1 cellular context compared by ENCODE assay signal in the genomic region with DNA sequence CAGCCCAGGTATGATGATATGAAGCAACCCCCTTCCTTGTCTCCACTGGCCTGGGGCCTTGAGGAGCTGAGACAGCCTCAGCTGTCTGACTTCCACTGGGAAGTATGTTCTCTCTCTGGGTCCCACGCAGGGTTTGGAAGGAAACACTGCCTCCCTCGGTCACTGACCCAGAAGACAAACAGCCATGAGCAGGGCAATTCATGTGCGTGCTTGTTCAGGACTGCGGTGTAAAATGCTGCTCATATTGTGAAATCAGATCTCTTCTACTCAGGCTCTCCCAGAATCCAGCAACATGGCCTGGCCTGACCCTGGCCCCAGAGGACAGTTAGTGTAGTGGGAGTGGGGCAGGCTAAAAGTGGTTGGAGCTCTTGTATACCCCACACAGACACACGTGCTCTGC.
TF ChIP-seq lines count a peak whose summit lies in the region.

No MANE protein-coding gene starts in this region.

TF ChIP-seq in GM23338, 12 proteins besides CTCF, POLR2A, EP300 and RAD21 (continued from another document):
- TF ChIP-seq, protein P1, sequence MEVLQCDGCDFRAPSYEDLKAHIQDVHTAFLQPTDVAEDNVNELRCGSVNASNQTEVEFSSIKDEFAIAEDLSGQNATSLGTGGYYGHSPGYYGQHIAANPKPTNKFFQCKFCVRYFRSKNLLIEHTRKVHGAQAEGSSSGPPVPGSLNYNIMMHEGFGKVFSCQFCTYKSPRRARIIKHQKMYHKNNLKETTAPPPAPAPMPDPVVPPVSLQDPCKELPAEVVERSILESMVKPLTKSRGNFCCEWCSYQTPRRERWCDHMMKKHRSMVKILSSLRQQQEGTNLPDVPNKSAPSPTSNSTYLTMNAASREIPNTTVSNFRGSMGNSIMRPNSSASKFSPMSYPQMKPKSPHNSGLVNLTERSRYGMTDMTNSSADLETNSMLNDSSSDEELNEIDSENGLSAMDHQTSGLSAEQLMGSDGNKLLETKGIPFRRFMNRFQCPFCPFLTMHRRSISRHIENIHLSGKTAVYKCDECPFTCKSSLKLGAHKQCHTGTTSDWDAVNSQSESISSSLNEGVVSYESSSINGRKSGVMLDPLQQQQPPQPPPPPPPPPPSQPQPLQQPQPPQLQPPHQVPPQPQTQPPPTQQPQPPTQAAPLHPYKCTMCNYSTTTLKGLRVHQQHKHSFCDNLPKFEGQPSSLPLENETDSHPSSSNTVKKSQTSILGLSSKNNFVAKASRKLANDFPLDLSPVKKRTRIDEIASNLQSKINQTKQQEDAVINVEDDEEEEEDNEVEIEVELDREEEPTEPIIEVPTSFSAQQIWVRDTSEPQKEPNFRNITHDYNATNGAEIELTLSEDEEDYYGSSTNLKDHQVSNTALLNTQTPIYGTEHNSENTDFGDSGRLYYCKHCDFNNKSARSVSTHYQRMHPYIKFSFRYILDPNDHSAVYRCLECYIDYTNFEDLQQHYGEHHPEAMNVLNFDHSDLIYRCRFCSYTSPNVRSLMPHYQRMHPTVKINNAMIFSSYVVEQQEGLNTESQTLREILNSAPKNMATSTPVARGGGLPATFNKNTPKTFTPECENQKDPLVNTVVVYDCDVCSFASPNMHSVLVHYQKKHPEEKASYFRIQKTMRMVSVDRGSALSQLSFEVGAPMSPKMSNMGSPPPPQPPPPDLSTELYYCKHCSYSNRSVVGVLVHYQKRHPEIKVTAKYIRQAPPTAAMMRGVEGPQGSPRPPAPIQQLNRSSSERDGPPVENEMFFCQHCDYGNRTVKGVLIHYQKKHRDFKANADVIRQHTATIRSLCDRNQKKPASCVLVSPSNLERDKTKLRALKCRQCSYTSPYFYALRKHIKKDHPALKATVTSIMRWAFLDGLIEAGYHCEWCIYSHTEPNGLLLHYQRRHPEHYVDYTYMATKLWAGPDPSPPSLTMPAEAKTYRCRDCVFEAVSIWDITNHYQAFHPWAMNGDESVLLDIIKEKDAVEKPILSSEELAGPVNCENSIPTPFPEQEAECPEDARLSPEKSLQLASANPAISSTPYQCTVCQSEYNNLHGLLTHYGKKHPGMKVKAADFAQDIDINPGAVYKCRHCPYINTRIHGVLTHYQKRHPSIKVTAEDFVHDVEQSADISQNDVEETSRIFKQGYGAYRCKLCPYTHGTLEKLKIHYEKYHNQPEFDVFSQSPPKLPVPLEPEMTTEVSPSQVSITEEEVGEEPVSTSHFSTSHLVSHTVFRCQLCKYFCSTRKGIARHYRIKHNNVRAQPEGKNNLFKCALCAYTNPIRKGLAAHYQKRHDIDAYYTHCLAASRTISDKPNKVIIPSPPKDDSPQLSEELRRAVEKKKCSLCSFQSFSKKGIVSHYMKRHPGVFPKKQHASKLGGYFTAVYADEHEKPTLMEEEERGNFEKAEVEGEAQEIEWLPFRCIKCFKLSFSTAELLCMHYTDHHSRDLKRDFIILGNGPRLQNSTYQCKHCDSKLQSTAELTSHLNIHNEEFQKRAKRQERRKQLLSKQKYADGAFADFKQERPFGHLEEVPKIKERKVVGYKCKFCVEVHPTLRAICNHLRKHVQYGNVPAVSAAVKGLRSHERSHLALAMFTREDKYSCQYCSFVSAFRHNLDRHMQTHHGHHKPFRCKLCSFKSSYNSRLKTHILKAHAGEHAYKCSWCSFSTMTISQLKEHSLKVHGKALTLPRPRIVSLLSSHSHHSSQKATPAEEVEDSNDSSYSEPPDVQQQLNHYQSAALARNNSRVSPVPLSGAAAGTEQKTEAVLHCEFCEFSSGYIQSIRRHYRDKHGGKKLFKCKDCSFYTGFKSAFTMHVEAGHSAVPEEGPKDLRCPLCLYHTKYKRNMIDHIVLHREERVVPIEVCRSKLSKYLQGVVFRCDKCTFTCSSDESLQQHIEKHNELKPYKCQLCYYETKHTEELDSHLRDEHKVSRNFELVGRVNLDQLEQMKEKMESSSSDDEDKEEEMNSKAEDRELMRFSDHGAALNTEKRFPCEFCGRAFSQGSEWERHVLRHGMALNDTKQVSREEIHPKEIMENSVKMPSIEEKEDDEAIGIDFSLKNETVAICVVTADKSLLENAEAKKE (CRISPR knock-in tag; IDR thresholded peaks at IDR 0.05): no peak
